Comparison of ENCODE assay signal across 1 cellular context in genomic region chr10:100267237-100268104, GRCh38.
TF ChIP-seq lines count a peak whose summit lies in the region.

Gene CWF19L1 (minus strand): TSS chr10:100267638. CDS start chr10:100267593, 45 bp downstream.

TF ChIP-seq in HepG2, 621 proteins besides CTCF, POLR2A, EP300 and RAD21 (continued from another document and continues in another):
- TF ChIP-seq ZNF574 (CRISPR knock-in tag; IDR thresholded peaks at IDR 0.05) (peak; percentile 87), ZNF660 (CRISPR knock-in tag; IDR thresholded peaks at IDR 0.05; ENCODE audit: borderline replicate concordance, low read depth) (no peak), DNMT3B (CRISPR knock-in tag; conservative IDR thresholded peaks at IDR 0.05) (no peak; the same call in 1 of the 2 replicates), DPF2 (CRISPR knock-in tag; IDR thresholded peaks at IDR 0.05; ENCODE audit: borderline replicate concordance, low read depth) (no peak), ZNF234 (CRISPR knock-in tag; conservative IDR thresholded peaks at IDR 0.05) (no peak), SAP130 (CRISPR knock-in tag; IDR thresholded peaks at IDR 0.05; ENCODE audit: low read depth) (peak; percentile 96), ZNF562 (CRISPR knock-in tag; IDR thresholded peaks at IDR 0.05; ENCODE audit: borderline replicate concordance) (no peak), ZSCAN30 (CRISPR knock-in tag; IDR thresholded peaks at IDR 0.05) (no peak), GABPB1 (CRISPR knock-in tag; IDR thresholded peaks at IDR 0.05) (peak; percentile 78), ZBTB33 (CRISPR knock-in tag; IDR thresholded peaks at IDR 0.05) (no peak), ZNF749 (CRISPR knock-in tag; IDR thresholded peaks at IDR 0.05; ENCODE audit: borderline replicate concordance) (no peak), CEBPB (IDR thresholded peaks at IDR 0.05; ENCODE audit: borderline replicate concordance, low read depth, low read length) (no peak), ZNF225 (CRISPR knock-in tag; IDR thresholded peaks at IDR 0.05) (no peak), AGO1 (IDR thresholded peaks at IDR 0.05; ENCODE audit: low read depth, low read length, poor library complexity, severe bottlenecking) (no peak), SIX4 (CRISPR knock-in tag; IDR thresholded peaks at IDR 0.05) (no peak), RORA (CRISPR knock-in tag; IDR thresholded peaks at IDR 0.05) (no peak), MYPOP (CRISPR knock-in tag; IDR thresholded peaks at IDR 0.05) (0 out of 2 replicates have a peak, but pooled peaks have one; percentile 68), SP140L (CRISPR knock-in tag; IDR thresholded peaks at IDR 0.05; ENCODE audit: borderline replicate concordance) (0 out of 2 replicates have a peak, but pooled peaks have one; percentile 37), ZNF792 (CRISPR knock-in tag; IDR thresholded peaks at IDR 0.05) (peak; percentile 68; the same call in 1 of the 2 replicates), ZNF383 (CRISPR knock-in tag; IDR thresholded peaks at IDR 0.05; ENCODE audit: borderline replicate concordance) (no peak), YEATS2 (CRISPR knock-in tag; IDR thresholded peaks at IDR 0.05; ENCODE audit: borderline replicate concordance) (peak; percentile 95), PRDM10 (CRISPR knock-in tag; IDR thresholded peaks at IDR 0.05; ENCODE audit: low read depth) (no peak), SNAPC4 (CRISPR knock-in tag; IDR thresholded peaks at IDR 0.05) (no peak), GLMP (CRISPR knock-in tag; IDR thresholded peaks at IDR 0.05; ENCODE audit: borderline replicate concordance) (no peak), BRF2 (CRISPR knock-in tag; IDR thresholded peaks at IDR 0.05) (0 out of 2 replicates have a peak, but pooled peaks have one; percentile 50), NRL (CRISPR knock-in tag; IDR thresholded peaks at IDR 0.05; ENCODE audit: borderline replicate concordance) (no peak), ZNF629 (CRISPR knock-in tag; conservative IDR thresholded peaks at IDR 0.05) (no peak), ZNF746 (CRISPR knock-in tag; IDR thresholded peaks at IDR 0.05) (no peak), ZNF672 (CRISPR knock-in tag; IDR thresholded peaks at IDR 0.05) (no peak), ZNF850 (CRISPR knock-in tag; conservative IDR thresholded peaks at IDR 0.05) (no peak), SP2 (CRISPR knock-in tag; IDR thresholded peaks at IDR 0.05) (peak; percentile 15; the same call in 1 of the 2 replicates), ZFP1 (CRISPR knock-in tag; IDR thresholded peaks at IDR 0.05) (no peak), ARHGAP35 (CRISPR knock-in tag; IDR thresholded peaks at IDR 0.05; ENCODE audit: borderline replicate concordance) (no peak), ETV6 (CRISPR knock-in tag; conservative IDR thresholded peaks at IDR 0.05) (no peak), ZMYM3 (CRISPR knock-in tag; IDR thresholded peaks at IDR 0.05) (no peak), PLRG1 (conservative IDR thresholded peaks at IDR 0.05) (no peak), THAP7 (CRISPR knock-in tag; IDR thresholded peaks at IDR 0.05) (0 out of 2 replicates have a peak, but pooled peaks have one; percentile 49), ONECUT2 (CRISPR knock-in tag; IDR thresholded peaks at IDR 0.05) (no peak), ZFP90 (CRISPR knock-in tag; IDR thresholded peaks at IDR 0.05; ENCODE audit: borderline replicate concordance) (no peak), ZNF597 (CRISPR knock-in tag; IDR thresholded peaks at IDR 0.05) (no peak), POGK (CRISPR knock-in tag; conservative IDR thresholded peaks at IDR 0.05) (no peak; the same call in 1 of the 2 replicates)
